8 cellular contexts compared by ENCODE assay signal in genomic region chr12:2291182-2291832, GRCh38.
DNase-seq lines count a peak whose midpoint lies in the region; ATAC-seq and TF ChIP-seq lines count a peak whose summit lies in the region.

No MANE protein-coding gene starts in this region.

- no peak overlapping the region for H3K4me3 Mint-ChIP-seq in naive thymus-derived CD8-positive, alpha-beta T cell

- peaks cover 0 to 7% (median 2%) of the 10 kb centered on the region in 5 donors for H3K27me3 Mint-ChIP-seq in naive thymus-derived CD8-positive, alpha-beta T cell

- peaks cover 10 to 24% (median 20%) of the 10 kb centered on the region in 4 donors for H3K4me1 Mint-ChIP-seq in naive thymus-derived CD8-positive, alpha-beta T cell

- POLR2A ChIA-PET in naive thymus-derived CD8-positive, alpha-beta T cell (lab: Charles Lee): no interaction called here

- no peak for ATAC-seq in naive thymus-derived CD8-positive, alpha-beta T cell
- no peak for ATAC-seq in activated CD4-positive, CD25-positive, alpha-beta regulatory T cell treated with anti-CD3 and anti-CD28 coated beads, Interleukin-2, amount 50 U/mL, for 24 hours
- no peak for ATAC-seq in GM21528 (IDR thresholded peaks at IDR 0.05; ENCODE audit: low FRiP score, unreplicated experiment)

- H3K9me3 Mint-ChIP-seq in naive thymus-derived CD8-positive, alpha-beta T cell: no peaks in the 10 kb centered on the region

- H3K4me3 ChIP-seq in HFF-Myc (replicated peaks; ENCODE audit: low read depth, low read length): no peak overlapping the region

- peak; percentile 64 for DNase-seq in DMS 273 (lab: John Stamatoyannopoulos, UW; ENCODE audit: unreplicated experiment)
- DNase-seq in DMS 273 treated with DMSO at 0.1 percent for 48 hours (lab: John Stamatoyannopoulos, UW): no peak
- DNase-seq in HFF-Myc (ENCODE audit: extremely low read depth, low read depth): no peak
- DNase-seq in RKO (ENCODE audit: low spot score): peak; percentile 30
- peak; percentile 68 for DNase-seq in dermis blood vessel endothelial cell
- peak in 7 of 10 donors; percentile 8 to 42 (median 32) for DNase-seq in naive thymus-derived CD8-positive, alpha-beta T cell

- no peak overlapping the region for H3K27ac Mint-ChIP-seq in naive thymus-derived CD8-positive, alpha-beta T cell

- TF ChIP-seq CTCF in HFF-Myc (IDR thresholded peaks at IDR 0.05; ENCODE audit: low read depth, low read length, missing control alignments): peak; percentile 72

- H3K36me3 Mint-ChIP-seq in naive thymus-derived CD8-positive, alpha-beta T cell: no peaks in the 10 kb centered on the region

Comparison
In these comparisons a context has a peak if more than half of its experiments do, and no peak if none do; other contexts are left out.
1. DNase-seq: peak in DMS 273 (single experiment), RKO (single experiment), dermis blood vessel endothelial cell (single experiment) and naive thymus-derived CD8-positive, alpha-beta T cell (7 of 10); none in DMS 273 treated with DMSO at 0.1 percent for 48 hours (single experiment) and HFF-Myc (single experiment).